ENCODE assay signal across 8 cellular contexts in the genomic region with DNA sequence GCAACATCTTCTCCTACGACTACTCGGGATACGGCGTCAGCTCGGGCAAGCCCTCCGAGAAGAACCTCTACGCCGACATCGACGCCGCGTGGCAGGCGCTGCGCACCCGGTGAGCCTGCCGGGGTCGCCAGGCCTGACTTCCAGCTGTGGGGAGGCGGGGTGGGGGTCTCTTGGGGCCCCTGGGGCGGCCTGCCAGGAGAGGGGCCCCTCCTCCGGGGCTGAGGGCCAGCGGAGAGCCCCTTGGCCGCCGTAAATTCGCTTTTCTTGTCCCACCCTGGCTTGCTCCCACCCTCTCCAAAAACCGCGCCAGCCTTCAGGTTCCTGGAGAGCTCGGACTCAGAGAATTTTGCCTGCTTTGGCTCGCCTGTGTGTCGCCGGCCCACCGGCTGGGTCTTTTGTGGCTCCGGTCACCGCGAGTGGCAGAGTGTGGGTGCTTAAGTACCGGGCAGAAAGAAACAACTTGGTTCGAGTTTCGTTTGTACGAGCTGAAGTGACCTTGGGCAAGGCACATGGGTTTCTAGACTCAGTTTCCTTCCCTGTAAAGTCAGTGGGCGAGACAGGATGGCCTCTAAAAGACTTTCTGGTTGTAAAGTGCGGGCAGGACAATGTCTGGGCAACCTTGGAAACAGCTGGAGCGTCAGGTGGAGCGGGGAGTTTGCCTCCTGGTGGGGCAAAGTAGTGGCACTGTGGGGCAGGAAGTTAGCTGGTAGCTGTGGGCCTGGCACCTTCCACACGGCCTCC. TPM values are rescaled to one million over a fixed set of nuclear protein-coding genes. Genes with fewer than 3 reads are reported as not detected.
DNase-seq lines count a peak whose midpoint lies in the region; TF ChIP-seq lines count a peak whose summit lies in the region.

No MANE protein-coding gene starts in this region.

- H3K27me3 ChIP-seq in MM.1S (replicated peaks; ENCODE audit: insufficient read depth, low read length): no peaks in the 10 kb centered on the region
- H3K27me3 ChIP-seq in parathyroid adenoma (ENCODE audit: control insufficient read depth, insufficient read depth, low read length): no peaks in the 10 kb centered on the region

- H3K36me3 ChIP-seq in MM.1S (replicated peaks; ENCODE audit: insufficient read depth, low read length) (no peaks in the 10 kb centered on the region), parathyroid adenoma (ENCODE audit: control insufficient read depth, insufficient read depth, low read length) (no peaks in the 10 kb centered on the region)

- no peaks in the 10 kb centered on the region for H3K36me3 Mint-ChIP-seq in activated T-helper 2 cell treated with anti-CD3 and anti-CD28 coated beads, Interferon-gamma antibody, Interleukin-2, Interleukin-4, amounts not matched to agents 10 μg/mL and 5 μg/mL and 100 μg/mL, durations not matched to agents 14 hours and 24 hours and 36 hours (ENCODE audit: low read depth)

- peaks cover 53% of the 10 kb centered on the region for H3K79me2 ChIP-seq in MM.1S (ENCODE audit: low read length)
- no peaks in the 10 kb centered on the region for H3K79me2 ChIP-seq in parathyroid adenoma

- intact Hi-C loops in activated T-helper 2 cell treated with anti-CD3 and anti-CD28 coated beads, Interferon-gamma antibody, Interleukin-2, Interleukin-4, amounts not matched to agents 10 μg/mL and 5 μg/mL and 100 μg/mL, durations not matched to agents 14 hours and 24 hours and 36 hours (cut with micrococcal nuclease): loop anchor here (5.0 to 10.0 kb wide), 3 partner anchors 109 to 569 kb away; a partner anchor contains a TSS

- H3K9ac ChIP-seq in MM.1S (ENCODE audit: low read length): peak overlapping the region; percentile 60
- H3K9ac ChIP-seq in parathyroid adenoma: no peak overlapping the region

- no peaks in the 10 kb centered on the region for H4K20me1 ChIP-seq in MM.1S (ENCODE audit: insufficient read depth, low read length)

- H3K27ac Mint-ChIP-seq in activated T-helper 2 cell treated with anti-CD3 and anti-CD28 coated beads, Interferon-gamma antibody, Interleukin-2, Interleukin-4, amounts not matched to agents 10 μg/mL and 5 μg/mL and 100 μg/mL, durations not matched to agents 14 hours and 24 hours and 36 hours: peak overlapping the region; percentile 43

- H3K4me3 ChIP-seq in MM.1S (ENCODE audit: low read length) (peak overlapping the region; percentile 87), parathyroid adenoma (ENCODE audit: low read depth, low read length) (peak overlapping the region; percentile 68)

- H3K4me1 ChIP-seq in MM.1S (ENCODE audit: low read length) (peaks cover 16% of the 10 kb centered on the region), parathyroid adenoma (no peaks in the 10 kb centered on the region)

- peaks cover 51% of the 10 kb centered on the region for H3K27me3 Mint-ChIP-seq in activated T-helper 2 cell treated with anti-CD3 and anti-CD28 coated beads, Interferon-gamma antibody, Interleukin-2, Interleukin-4, amounts not matched to agents 10 μg/mL and 5 μg/mL and 100 μg/mL, durations not matched to agents 14 hours and 24 hours and 36 hours (ENCODE audit: low read depth)

- H3K4me1 Mint-ChIP-seq in activated T-helper 2 cell treated with anti-CD3 and anti-CD28 coated beads, Interferon-gamma antibody, Interleukin-2, Interleukin-4, amounts not matched to agents 10 μg/mL and 5 μg/mL and 100 μg/mL, durations not matched to agents 14 hours and 24 hours and 36 hours (ENCODE audit: low read depth): peaks cover 16% of the 10 kb centered on the region

- H3K4me2 ChIP-seq in MM.1S (ENCODE audit: low read depth, low read length): peak overlapping the region; percentile 95
- H3K4me2 ChIP-seq in parathyroid adenoma (ENCODE audit: low read length): peak overlapping the region; percentile 80

- H3K9me3 Mint-ChIP-seq in activated T-helper 2 cell treated with anti-CD3 and anti-CD28 coated beads, Interferon-gamma antibody, Interleukin-2, Interleukin-4, amounts not matched to agents 10 μg/mL and 5 μg/mL and 100 μg/mL, durations not matched to agents 14 hours and 24 hours and 36 hours: no peaks in the 10 kb centered on the region

- H3K27ac ChIP-seq in MM.1S (ENCODE audit: low read length) (no peak overlapping the region; the same call in 1 of the 2 replicates), parathyroid adenoma (no peak overlapping the region)

- peak; percentile 8 for DNase-seq in NCI-H510A treated with DMSO at 0.1 percent for 48 hours (lab: John Stamatoyannopoulos, UW)
- no peak for DNase-seq in NCI-H510A (lab: John Stamatoyannopoulos, UW)
- DNase-seq in MM.1S: peak; percentile 60
- no peak for DNase-seq in activated T-helper 2 cell treated with anti-CD3 and anti-CD28 coated beads, Interferon-gamma antibody, Interleukin-2, Interleukin-4, amounts not matched to agents 10 μg/mL and 5 μg/mL and 100 μg/mL, durations not matched to agents 14 hours and 24 hours and 36 hours (ENCODE audit: low spot score)
- DNase-seq in germinal center (ENCODE audit: low spot score): peak; percentile 35
- DNase-seq in pons (ENCODE audit: low spot score): no peak
- DNase-seq in NCI-H187 (lab: John Stamatoyannopoulos, UW): no peak

- no peaks in the 10 kb centered on the region for H3K9me2 ChIP-seq in MM.1S (replicated peaks; ENCODE audit: insufficient read depth, low read length)

- peak overlapping the region; percentile 77 for H2AFZ ChIP-seq in MM.1S (ENCODE audit: low read length)
- H2AFZ ChIP-seq in parathyroid adenoma: peak overlapping the region; percentile 75

- peak; percentile 47 for TF ChIP-seq CTCF in MM.1S (IDR thresholded peaks at IDR 0.05; ENCODE audit: low read length)
- TF ChIP-seq CTCF in parathyroid adenoma (IDR thresholded peaks at IDR 0.05): peak; percentile 28

- peak overlapping the region; percentile 86 for H3K4me3 Mint-ChIP-seq in activated T-helper 2 cell treated with anti-CD3 and anti-CD28 coated beads, Interferon-gamma antibody, Interleukin-2, Interleukin-4, amounts not matched to agents 10 μg/mL and 5 μg/mL and 100 μg/mL, durations not matched to agents 14 hours and 24 hours and 36 hours (ENCODE audit: low read depth)

- H3K9me3 ChIP-seq in MM.1S (replicated peaks; ENCODE audit: insufficient read depth, low read length) (no peaks in the 10 kb centered on the region), parathyroid adenoma (ENCODE audit: control insufficient read depth, low read length) (no peaks in the 10 kb centered on the region)

- H3F3A ChIP-seq in MM.1S (ENCODE audit: insufficient read depth, low read length): peaks cover 11% of the 10 kb centered on the region; the same call in 1 of the 2 replicates

RNA-seq across cellular contexts. Expression of a gene that starts 1.0 kb away (rescaled TPM):
- total RNA-seq in activated T-helper 2 cell treated with anti-CD3 and anti-CD28 coated beads, Interferon-gamma antibody, Interleukin-2, Interleukin-4, amounts not matched to agents 10 μg/mL and 5 μg/mL and 100 μg/mL, durations not matched to agents 14 hours and 24 hours and 36 hours: 4.2 and 4.3 TPM in 2 replicates

Comparison
In these comparisons a context has a peak if more than half of its experiments do, and no peak if none do; other contexts are left out.
1. DNase-seq: peak in NCI-H510A treated with DMSO at 0.1 percent for 48 hours (single experiment), MM.1S (single experiment) and germinal center (single experiment); none in NCI-H510A (single experiment), activated T-helper 2 cell treated with anti-CD3 and anti-CD28 coated beads, Interferon-gamma antibody, Interleukin-2, Interleukin-4, amounts not matched to agents 10 μg/mL and 5 μg/mL and 100 μg/mL, durations not matched to agents 14 hours and 24 hours and 36 hours (single experiment), pons (single experiment) and NCI-H187 (0 of 2).